In the genomic region with DNA sequence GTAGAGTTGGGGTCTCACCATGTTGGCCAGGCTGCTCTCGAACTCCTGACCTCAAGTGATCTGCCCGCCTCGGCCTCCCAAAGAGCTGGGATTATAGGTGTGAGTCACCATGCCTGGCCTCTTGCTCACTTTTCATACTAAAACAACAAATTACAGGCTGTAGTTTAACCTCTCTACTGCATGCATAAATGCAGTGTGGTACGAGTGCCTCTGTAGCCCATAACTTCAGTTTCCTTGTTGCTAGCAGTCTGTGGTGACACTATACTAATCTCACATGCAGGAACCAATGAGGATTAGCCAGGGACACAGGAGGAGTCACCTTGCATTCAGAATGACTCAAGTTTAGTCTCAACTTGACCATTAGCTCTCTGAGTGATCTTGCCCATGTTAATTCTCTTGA, we compare ENCODE assay signal across 18 cellular contexts. TPM values are rescaled to one million over a fixed set of nuclear protein-coding genes. Genes with fewer than 3 reads are reported as not detected.
DNase-seq lines count a peak whose midpoint lies in the region; ATAC-seq and TF ChIP-seq lines count a peak whose summit lies in the region.
"Had no signal": no experiment of that assay in that cellular context is flagged by ENCODE, and none has a peak within 500 bp of the region (broad histone marks: within the 10 kb centered on the region; RNA-seq: fewer than 3 reads in every experiment).

No MANE protein-coding gene starts in this region.

- H3K4me3 ChIP-seq in left ventricle myocardium inferior (no peak overlapping the region), foreskin fibroblast (ENCODE audit: low read depth in 1 of 2, low read length in 2 of 2) (no peak overlapping the region)
- H3K4me3 ChIP-seq: coronary artery, thoracic aorta had no signal

- H3K4me3 Mint-ChIP-seq in T-cell, result no peak overlapping the region
- H3K4me3 Mint-ChIP-seq: B cell had no signal

- CTCF ChIA-PET in T-cell (lab: Charles Lee), result interaction anchor here in 1 of 2 donors (0.9 to 1.4 kb wide), 2 partner anchors 10 to 19 kb away, joined by 4 read pairs; no protein-coding TSS in a partner anchor

- peaks cover 19% of the 10 kb centered on the region for H3K36me3 Mint-ChIP-seq in T-cell

- H3K9me3 Mint-ChIP-seq in T-cell, result no peaks in the 10 kb centered on the region

- ATAC-seq in Right ventricle myocardium inferior (no peak), T-cell (replicated peaks in 1 of 4) (no peak), HG03097 (IDR thresholded peaks at IDR 0.05; ENCODE audit: low FRiP score, unreplicated experiment) (no peak), GM21786 (IDR thresholded peaks at IDR 0.05; ENCODE audit: unreplicated experiment) (no peak)

- H3K27ac ChIP-seq in left ventricle myocardium inferior (replicated peaks), result peak overlapping the region; percentile 10
- H3K27ac ChIP-seq: coronary artery, thoracic aorta, VCaP had no signal

- H3K27ac Mint-ChIP-seq in T-cell, result peak overlapping the region; percentile 65 to 79
- H3K27ac Mint-ChIP-seq: B cell had no signal

- DNase-seq in left ventricle myocardium inferior (no peak), Right ventricle myocardium inferior (ENCODE audit: missing footprints) (no peak), T-cell (no peak), foreskin fibroblast (peak; percentile 69 to 75), GDM1 (lab: John Stamatoyannopoulos, UW) (no peak), posterior vena cava (ENCODE audit: low spot score) (no peak)
- DNase-seq: GF-D8, glutamatergic neuron, Kasumi-1, NCI-H2227 treated with DMSO at 0.1 percent for 48 hours, RPMI8226 had no signal

- peaks cover 80 to 91% (median 88%) of the 10 kb centered on the region in 3 donors for H3K4me1 Mint-ChIP-seq in T-cell

- H3K36me3 ChIP-seq in left ventricle myocardium inferior, result peaks cover 5% of the 10 kb centered on the region
- H3K36me3 ChIP-seq: thoracic aorta had no signal

- H3K9me3 ChIP-seq in left ventricle myocardium inferior (replicated peaks), result no peaks in the 10 kb centered on the region
- H3K9me3 ChIP-seq: thoracic aorta had no signal

- TF ChIP-seq CTCF in left ventricle myocardium inferior (IDR thresholded peaks at IDR 0.05; ENCODE audit: borderline replicate concordance), result no peak
- no peak for TF ChIP-seq CTCF in foreskin fibroblast (IDR thresholded peaks at IDR 0.05; ENCODE audit: low read depth, low read length)

- POLR2A ChIA-PET in T-cell (lab: Charles Lee), result no interaction called here

- intact Hi-C loops in left ventricle myocardium inferior (cut with micrococcal nuclease), result loop anchor here (10.0 kb wide), 1 partner anchor 58 kb away; a partner anchor contains a TSS
- intact Hi-C loops in Right ventricle myocardium inferior (cut with DNase I), result no loop called here
- intact Hi-C loops in posterior vena cava (cut with DNase I), result no loop called here

- H3K27me3 Mint-ChIP-seq in T-cell, result no peaks in the 10 kb centered on the region
- H3K27me3 Mint-ChIP-seq: B cell had no signal

- H3K4me1 ChIP-seq in left ventricle myocardium inferior, result peaks cover 65% of the 10 kb centered on the region

- H3K27me3 ChIP-seq in left ventricle myocardium inferior (ENCODE audit: low read depth), result no peaks in the 10 kb centered on the region

RNA-seq across cellular contexts. Expression of a gene that starts 20.1 kb away (rescaled TPM):
- total RNA-seq in left ventricle myocardium inferior (115 TPM), Right ventricle myocardium inferior (126 TPM), T-cell (10 to 100 TPM; 49.1 to 74.4 (median 70.5) TPM), posterior vena cava (10 to 100 TPM; 28.3 to 30.5 TPM)

RNA-seq across cellular contexts. Expression of a gene that starts 21.9 kb away (rescaled TPM):
- total RNA-seq in left ventricle myocardium inferior (21.9 TPM), Right ventricle myocardium inferior (26.0 TPM), T-cell (10 to 100 TPM; 50.1 to 79.1 (median 62.1) TPM), posterior vena cava (10 to 100 TPM; 18.8 to 25.3 TPM)

RNA-seq across cellular contexts. Expression of a gene that starts 42.3 kb away (rescaled TPM):
- total RNA-seq in left ventricle myocardium inferior (48.5 TPM), Right ventricle myocardium inferior (46.3 TPM), T-cell (10 to 100 TPM; 28.6 to 31.3 (median 29.7) TPM), posterior vena cava (10 to 100 TPM; 19.4 to 21.1 TPM)

RNA-seq across cellular contexts. Expression of a gene that starts 59.8 kb away (rescaled TPM):
- total RNA-seq in left ventricle myocardium inferior (0.08 TPM), Right ventricle myocardium inferior (0.05 TPM), T-cell (under 1 TPM; 0.30 to 0.66 (median 0.50) TPM), posterior vena cava (under 1 TPM; 0.09 to 0.10 TPM)
- total RNA-seq: lung microvascular endothelial cell, thoracic aorta had no signal

Comparison
In these comparisons a context has a peak if more than half of its experiments do, and no peak if none do; other contexts are left out.
1. DNase-seq: peak in foreskin fibroblast (2 of 2); none in left ventricle myocardium inferior (single experiment), Right ventricle myocardium inferior (single experiment), T-cell (0 of 34), GDM1 (single experiment) and posterior vena cava (single experiment).